8 cellular contexts compared by ENCODE assay signal in genomic region chr9:122835313-122835731, GRCh38. TPM values are rescaled to one million over a fixed set of nuclear protein-coding genes. Genes with fewer than 3 reads are reported as not detected.
A peak's percentile ranks its signal among the peaks of the same experiment; 100 is the strongest.
DNase-seq lines count a peak whose midpoint lies in the region; ATAC-seq, FAIRE-seq and TF ChIP-seq lines count a peak whose summit lies in the region.

No MANE protein-coding gene starts in this region.

- no peaks in the 10 kb centered on the region; the same call in 1 of the 2 replicates for H3K9me3 ChIP-seq in AG04450 (ENCODE audit: control insufficient read depth, insufficient read depth, low read length)
- no peaks in the 10 kb centered on the region for H3K9me3 ChIP-seq in T-helper 17 cell (ENCODE audit: control insufficient read depth, low read length, poor library complexity, severe bottlenecking)
- no peaks in the 10 kb centered on the region for H3K9me3 ChIP-seq in breast epithelium

- H3K27ac Mint-ChIP-seq in T-helper 17 cell = no peak overlapping the region
- peak overlapping the region in 1 of 2 donors; percentile 73 for H3K27ac Mint-ChIP-seq in effector memory CD8-positive, alpha-beta T cell

- TF ChIP-seq POLR2A in GM12891 (IDR thresholded peaks at IDR 0.05; ENCODE audit: low read depth, low read length) (no peak), breast epithelium (IDR thresholded peaks at IDR 0.05) (no peak)

- peak; percentile 26 for FAIRE-seq in GM12891 (lab: Jason Lieb, UNC)

- DNase-seq in AG04450 (ENCODE audit: low read depth, low spot score) (no peak), GM12891 (ENCODE audit: insufficient read length, low spot score) (peak; percentile 35), T-helper 17 cell (no peak), posterior cingulate gyrus (no peak), globus pallidus (ENCODE audit: low spot score) (no peak), breast epithelium (ENCODE audit: low spot score in 2 of 2) (no peak)
- DNase-seq in effector memory CD8-positive, alpha-beta T cell = no peak

- peak; percentile 54 for ATAC-seq in T-helper 17 cell
- peak; percentile 55 for ATAC-seq in effector memory CD8-positive, alpha-beta T cell (replicated peaks)
- no peak for ATAC-seq in GM21390 (IDR thresholded peaks at IDR 0.05; ENCODE audit: unreplicated experiment)

- peaks cover 10% of the 10 kb centered on the region for H3K4me1 Mint-ChIP-seq in T-helper 17 cell
- H3K4me1 Mint-ChIP-seq in effector memory CD8-positive, alpha-beta T cell (ENCODE audit: low read depth in 2 of 2) = peaks cover 11 to 16% of the 10 kb centered on the region in 2 donors

- TF ChIP-seq CTCF in AG04450 (IDR thresholded peaks at IDR 0.05; ENCODE audit: low read depth, low read length) = peak; percentile 15; the same call in 1 of the 2 replicates
- no peak for TF ChIP-seq CTCF in breast epithelium (IDR thresholded peaks at IDR 0.05)

- no peaks in the 10 kb centered on the region for H3K9me3 Mint-ChIP-seq in effector memory CD8-positive, alpha-beta T cell

- intact Hi-C loops in posterior cingulate gyrus (cut with DNase I) = no loop called here
- intact Hi-C loops in breast epithelium (cut with DNase I; ENCODE audit: low total_unique reads) = no loop called here

- CTCF ChIA-PET in AG04450 (lab: Charles Lee) = interaction anchor here (1.0 to 1.3 kb wide), 2 partner anchors 13 to 155 kb away, joined by 3 to 4 read pairs; no protein-coding TSS in a partner anchor

- no peaks in the 10 kb centered on the region for H3K36me3 Mint-ChIP-seq in T-helper 17 cell (ENCODE audit: low read depth)
- no peaks in the 10 kb centered on the region for H3K36me3 Mint-ChIP-seq in effector memory CD8-positive, alpha-beta T cell (ENCODE audit: insufficient read depth)

- H3K4me3 Mint-ChIP-seq in T-helper 17 cell = peak overlapping the region; percentile 85
- peak overlapping the region; percentile 26 to 56 for H3K4me3 Mint-ChIP-seq in effector memory CD8-positive, alpha-beta T cell

- H3K27ac ChIP-seq in AG04450 (ENCODE audit: low read depth, low read length) = no peak overlapping the region
- no peak overlapping the region for H3K27ac ChIP-seq in breast epithelium

- H3K27me3 ChIP-seq in AG04450 (ENCODE audit: control insufficient read depth, insufficient read depth, low read length) (peaks cover 10% of the 10 kb centered on the region), breast epithelium (no peaks in the 10 kb centered on the region)

- H3K4me3 ChIP-seq in AG04450 (ENCODE audit: low read depth, low read length) (no peak overlapping the region), breast epithelium (no peak overlapping the region)

- H3K4me1 ChIP-seq in breast epithelium = no peaks in the 10 kb centered on the region

- H3K36me3 ChIP-seq in breast epithelium = no peaks in the 10 kb centered on the region

- POLR2A ChIA-PET in AG04450 (lab: Yijun Ruan, JAX) = interaction anchor here (1.3 kb wide), 1 partner anchor 70 kb away, joined by 4 read pairs; the partner anchor contains the start of gene RC3H2

- no peaks in the 10 kb centered on the region for H3K27me3 Mint-ChIP-seq in T-helper 17 cell
- H3K27me3 Mint-ChIP-seq in effector memory CD8-positive, alpha-beta T cell = no peaks in the 10 kb centered on the region

TF ChIP-seq in GM12891, 5 proteins besides CTCF, POLR2A, EP300 and RAD21:
- TF ChIP-seq POLR2AphosphoS5 (IDR thresholded peaks at IDR 0.05; ENCODE audit: low read depth, low read length) = no peak
- no peak for TF ChIP-seq TAF1 (IDR thresholded peaks at IDR 0.05; ENCODE audit: low read depth, low read length)
- no peak for TF ChIP-seq PAX5 (IDR thresholded peaks at IDR 0.05; ENCODE audit: insufficient read depth, low read length, severe bottlenecking)
- no peak for TF ChIP-seq SPI1 (IDR thresholded peaks at IDR 0.05; ENCODE audit: low read depth, low read length)
- no peak for TF ChIP-seq POU2F2 (IDR thresholded peaks at IDR 0.05; ENCODE audit: low read depth, low read length)

RNA-seq across cellular contexts. Expression of gene PDCL, which starts 6.9 kb away (rescaled TPM):
- 15.5 and 18.7 TPM in 2 replicates for polyA plus RNA-seq in AG04450 (2011; rRNA removed)
- 35.1 and 35.8 TPM in 2 replicates for polyA minus RNA-seq in AG04450 (2011; rRNA and poly(A)+ RNA removed)
- polyA plus RNA-seq in GM12891 (2012; ENCODE audit: low read depth, missing spikeins) = 7.1 TPM
- 10 to 100 TPM; 13.6 to 14.4 TPM for total RNA-seq in T-helper 17 cell
- 10 to 100 TPM; 14.2 to 24.9 (median 23.7) TPM for total RNA-seq in breast epithelium

RNA-seq across cellular contexts. Expression of gene OR1K1, which starts 35.4 kb away (rescaled TPM):
- not detected in 2 replicates for polyA plus RNA-seq in AG04450 (2011; rRNA removed)
- not detected in 2 replicates for polyA minus RNA-seq in AG04450 (2011; rRNA and poly(A)+ RNA removed)
- not detected for polyA plus RNA-seq in GM12891 (2012; ENCODE audit: low read depth, missing spikeins)
- total RNA-seq in T-helper 17 cell (not detected), breast epithelium (not detected)

RNA-seq across cellular contexts. Expression of gene OR5C1, which starts 46.6 kb away (rescaled TPM):
- not detected in 2 replicates for polyA plus RNA-seq in AG04450 (2011; rRNA removed)
- polyA minus RNA-seq in AG04450 (2011; rRNA and poly(A)+ RNA removed) = not detected in 2 replicates
- not detected for polyA plus RNA-seq in GM12891 (2012; ENCODE audit: low read depth, missing spikeins)
- not detected for total RNA-seq in T-helper 17 cell
- total RNA-seq in breast epithelium = not detected
